25 cellular contexts compared by ENCODE assay signal in the genomic region with DNA sequence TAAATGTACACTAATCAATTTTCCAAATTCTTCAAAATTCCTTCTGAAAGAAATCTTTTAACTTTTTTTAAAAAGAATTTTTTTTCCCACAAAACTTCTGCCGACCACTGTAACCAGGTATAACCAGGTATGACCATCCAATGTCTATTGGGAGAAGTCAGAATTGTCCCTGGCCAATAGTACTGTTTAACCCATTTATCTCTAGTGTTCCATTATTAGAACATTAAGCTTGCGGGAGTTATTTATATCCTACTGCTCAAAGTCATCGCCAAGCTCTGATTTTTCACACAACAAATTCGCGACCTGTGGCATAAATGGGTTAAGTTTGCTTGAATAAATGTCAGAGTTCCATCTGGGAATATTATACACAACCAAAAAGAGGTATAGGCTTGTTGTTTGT.
"Had no signal": no experiment of that assay in that cellular context is flagged by ENCODE, and none has a peak within 500 bp of the region (broad histone marks: within the 10 kb centered on the region; RNA-seq: fewer than 3 reads in every experiment).

No MANE protein-coding gene starts in this region.

- ATAC-seq: naive thymus-derived CD4-positive, alpha-beta T cell; natural killer cell; psoas muscle; right lobe of liver; stimulated activated effector memory CD8-positive, alpha-beta T cell treated with anti-CD3 and anti-CD28 coated beads, Interleukin-12 subunit alpha, Interleukin-12 subunit beta, amount 100 ng/mL, for 72 hours; stimulated activated naive B cell treated with anti-CD40 and anti-IgM and Interleukin-4, amounts not matched to agents 10 μg/mL and 1 μg/mL and 100 μg/mL, for 72 hours had no signal

- H3K27ac ChIP-seq: neural progenitor cell, ovary, parathyroid adenoma, psoas muscle, right lobe of liver, sigmoid colon, stomach, thoracic aorta, thyroid gland, tibial nerve, upper lobe of left lung, vagina had no signal

- H3K27me3 ChIP-seq: neural progenitor cell, ovary, right lobe of liver, sigmoid colon, stomach, thyroid gland, tibial nerve, upper lobe of left lung, vagina had no signal

- DNase-seq: naive thymus-derived CD4-positive, alpha-beta T cell; natural killer cell; occipital lobe; ovary; posterior cingulate gyrus; psoas muscle; right lobe of liver; sigmoid colon; small intestine; stimulated activated CD4-positive, alpha-beta T cell treated with anti-CD3 and anti-CD28 coated beads, Interleukin-15, amount 100 ng/mL, for 24 hours; stimulated activated CD4-positive, alpha-beta T cell treated with anti-CD3 and anti-CD28 coated beads, Interleukin-2, amount 100 ng/mL, for 24 hours; stimulated activated CD4-positive, alpha-beta T cell treated with anti-CD3 and anti-CD28 coated beads, Interleukin-2, amount 100 ng/mL, for 48 hours; stimulated activated CD4-positive, alpha-beta T cell treated with anti-CD3 and anti-CD28 coated beads, Interleukin-4, amount 100 ng/mL, for 24 hours; stimulated activated naive B cell treated with anti-CD40 and anti-IgM and Interleukin-4, amounts not matched to agents 10 μg/mL and 1 μg/mL and 100 μg/mL, for 72 hours; stimulated activated naive CD4-positive, alpha-beta T cell treated with Interleukin-2 at 50 U/mL for 16 hours; stomach; thyroid gland; trophoblast cell; upper lobe of left lung had no signal

- H3K9me3 ChIP-seq: ovary, psoas muscle, right lobe of liver, thoracic aorta, thyroid gland, upper lobe of left lung, vagina had no signal

- H3K4me1 ChIP-seq: neural progenitor cell, parathyroid adenoma, psoas muscle, right lobe of liver, sigmoid colon, stomach, thyroid gland, tibial nerve, upper lobe of left lung, vagina had no signal

- H3K4me3 ChIP-seq: neural progenitor cell, ovary, psoas muscle, right lobe of liver, sigmoid colon, stomach, thoracic aorta, thyroid gland, tibial nerve, upper lobe of left lung, vagina had no signal

- H3K36me3 ChIP-seq: neural progenitor cell, ovary, right lobe of liver, sigmoid colon, stomach, thoracic aorta, thyroid gland, tibial nerve, upper lobe of left lung, vagina had no signal
